ENCODE assay signal across 13 cellular contexts in genomic region chr2:28904802-28905499, GRCh38. TPM values are rescaled to one million over a fixed set of nuclear protein-coding genes. Genes with fewer than 3 reads are reported as not detected.
DNase-seq lines count a peak whose midpoint lies in the region; ATAC-seq, FAIRE-seq and TF ChIP-seq lines count a peak whose summit lies in the region.
"Had no signal": no experiment of that assay in that cellular context is flagged by ENCODE, and none has a peak within 500 bp of the region (broad histone marks: within the 10 kb centered on the region; RNA-seq: fewer than 3 reads in every experiment).

No MANE protein-coding gene starts in this region.

- no peak for TF ChIP-seq RAD21 in A549 (conservative IDR thresholded peaks at IDR 0.05 in 1 of 2, IDR thresholded peaks at IDR 0.05 in 1 of 2)

- H3K27ac ChIP-seq in A549, result no peak overlapping the region
- H3K27ac ChIP-seq: foreskin keratinocyte had no signal

- no peak overlapping the region for H3K4me3 Mint-ChIP-seq in activated naive CD8-positive, alpha-beta T cell
- H3K4me3 Mint-ChIP-seq: activated CD4-positive, alpha-beta T cell treated with anti-CD3 and anti-CD28 coated beads, Interleukin-2, amount 10 ng/mL, durations not matched to agents 7 days and 5 days had no signal

- H3K9me3 Mint-ChIP-seq in activated naive CD8-positive, alpha-beta T cell (ENCODE audit: low read depth), result no peaks in the 10 kb centered on the region
- H3K9me3 Mint-ChIP-seq: activated CD4-positive, alpha-beta T cell treated with anti-CD3 and anti-CD28 coated beads, Interleukin-2, amount 10 ng/mL, durations not matched to agents 7 days and 5 days had no signal

- peak overlapping the region; percentile 8 for H3K27ac Mint-ChIP-seq in activated naive CD8-positive, alpha-beta T cell
- H3K27ac Mint-ChIP-seq: activated CD4-positive, alpha-beta T cell treated with anti-CD3 and anti-CD28 coated beads, Interleukin-2, amount 10 ng/mL, durations not matched to agents 7 days and 5 days had no signal

- CTCF ChIA-PET in A549 (lab: Yijun Ruan, JAX), result interaction anchor here (1.4 to 1.5 kb wide), 2 partner anchors 11 to 83 kb away, joined by 3 read pairs; no protein-coding TSS in a partner anchor

- H3K4me1 ChIP-seq in A549, result peaks cover 68% of the 10 kb centered on the region

- no peak for FAIRE-seq in A549 (lab: Jason Lieb, UNC)
- no peak for FAIRE-seq in GM12891 (lab: Jason Lieb, UNC)

- H3K4me2 ChIP-seq in A549, result peak overlapping the region; percentile 54; the same call in 2 of the 3 replicates

- no peak for TF ChIP-seq POLR2A in A549 (IDR thresholded peaks at IDR 0.05; ENCODE audit: low read length)
- no peak for TF ChIP-seq POLR2A in GM12891 (IDR thresholded peaks at IDR 0.05; ENCODE audit: low read depth, low read length)

- H3K4me3 ChIP-seq in A549, result no peak overlapping the region
- H3K4me3 ChIP-seq: lung had no signal

- H3K9me3 ChIP-seq in A549, result no peaks in the 10 kb centered on the region

- WGBS in A549 (ENCODE audit: missing lambda C conversion rate), result 92% methylated on average over 2 of the region's 2 CpGs

- POLR2A ChIA-PET in A549 (lab: Yijun Ruan, JAX), result interaction anchor here (1.0 to 1.6 kb wide), 2 partner anchors 9 to 11 kb away, joined by 3 to 5 read pairs; partner anchors contain the start of gene WDR43

- no peak for TF ChIP-seq EP300 in A549 (IDR thresholded peaks at IDR 0.05)

- TF ChIP-seq CTCF in A549 (IDR thresholded peaks at IDR 0.05), result no peak

- H3K27me3 Mint-ChIP-seq in activated naive CD8-positive, alpha-beta T cell, result no peaks in the 10 kb centered on the region
- H3K27me3 Mint-ChIP-seq: activated CD4-positive, alpha-beta T cell treated with anti-CD3 and anti-CD28 coated beads, Interleukin-2, amount 10 ng/mL, durations not matched to agents 7 days and 5 days had no signal

- peaks cover 55% of the 10 kb centered on the region for H3K4me1 Mint-ChIP-seq in activated naive CD8-positive, alpha-beta T cell (ENCODE audit: low read depth)

- ATAC-seq in A549 (0 out of 6 replicates have a peak, but pooled peaks of 1 of the 2 experiments have one; percentile 37), HG02798 (IDR thresholded peaks at IDR 0.05; ENCODE audit: poor library complexity, unreplicated experiment) (no peak)
- ATAC-seq: foreskin keratinocyte had no signal

- DNase-seq in A549 (ENCODE audit: low read depth in 1 of 2, low spot score in 1 of 2) (no peak), GM12891 (ENCODE audit: insufficient read length, low spot score) (no peak), glomerular visceral epithelial cell (ENCODE audit: extremely low spot score) (peak; percentile 53), KG1 (lab: John Stamatoyannopoulos, UW) (no peak), NCI-H1092 treated with DMSO at 0.1 percent for 48 hours (lab: John Stamatoyannopoulos, UW) (no peak), COLO829 (ENCODE audit: low spot score) (no peak)
- DNase-seq: activated CD4-positive, alpha-beta T cell treated with anti-CD3 and anti-CD28 coated beads, Interleukin-2, amount 10 ng/mL, durations not matched to agents 7 days and 5 days; activated gamma-delta T cell treated with Interleukin-2 at 50 U/mL for 16 hours; Right ventricle myocardium superior had no signal

- H3K36me3 Mint-ChIP-seq in activated naive CD8-positive, alpha-beta T cell, result peaks cover 14% of the 10 kb centered on the region

TF ChIP-seq in A549, 52 proteins besides CTCF, POLR2A, EP300 and RAD21:
- TF ChIP-seq SMC3 (IDR thresholded peaks at IDR 0.05) (no peak), RARB (CRISPR knock-in tag; IDR thresholded peaks at IDR 0.05) (0 out of 2 replicates have a peak, but pooled peaks have one; percentile 38)

TF ChIP-seq in GM12891, 5 proteins besides CTCF, POLR2A, EP300 and RAD21:
- TF ChIP-seq SPI1 (IDR thresholded peaks at IDR 0.05; ENCODE audit: low read depth, low read length) (no peak), POLR2AphosphoS5 (IDR thresholded peaks at IDR 0.05; ENCODE audit: low read depth, low read length) (0 out of 2 replicates have a peak, but pooled peaks have one; percentile 36)

RNA-seq across cellular contexts. Expression of gene WDR43, which starts 10.5 kb away (rescaled TPM):
- polyA plus RNA-seq in A549 (2011; rRNA removed), result 208 and 256 TPM in 2 replicates
- polyA plus RNA-seq in A549 (2012; cell fraction: cytosol; rRNA removed), result 50.6 and 51.9 TPM in 2 replicates
- 25.6 and 29.6 TPM in 2 replicates for polyA plus RNA-seq in A549 (2012; cell fraction: nucleus; rRNA removed)
- polyA plus RNA-seq in A549 (2017; fragmentation: RNase III; extraction: RNeasy Plus Mini Kit Qiagen cat#74134 plus additional on column Dnase treatment), result 71.8 to 83.6 TPM (median 72.4 TPM) in 3 replicates
- polyA minus RNA-seq in A549 (2011; rRNA and poly(A)+ RNA removed), result 186 and 192 TPM in 2 replicates
- polyA plus RNA-seq in GM12891 (2012; ENCODE audit: low read depth, missing spikeins), result 33.1 TPM

RNA-seq across cellular contexts. Expression of gene TRMT61B, which starts 34.8 kb away (rescaled TPM):
- 24.9 and 38.6 TPM in 2 replicates for polyA plus RNA-seq in A549 (2011; rRNA removed)
- polyA plus RNA-seq in A549 (2012; cell fraction: cytosol; rRNA removed), result 14.2 and 14.4 TPM in 2 replicates
- polyA plus RNA-seq in A549 (2012; cell fraction: nucleus; rRNA removed), result 9.8 TPM in 2 replicates
- polyA plus RNA-seq in A549 (2017; fragmentation: RNase III; extraction: RNeasy Plus Mini Kit Qiagen cat#74134 plus additional on column Dnase treatment), result 21.6 to 23.3 TPM (median 21.8 TPM) in 3 replicates
- 7.9 and 8.7 TPM in 2 replicates for polyA minus RNA-seq in A549 (2011; rRNA and poly(A)+ RNA removed)
- polyA plus RNA-seq in GM12891 (2012; ENCODE audit: low read depth, missing spikeins), result 10.6 TPM
